In genomic region chr6:119445666-119446622, GRCh38 we compare ENCODE assay signal across 8 cellular contexts.
DNase-seq lines count a peak whose midpoint lies in the region; ATAC-seq and TF ChIP-seq lines count a peak whose summit lies in the region.

No MANE protein-coding gene starts in this region.

- H3K9me3 Mint-ChIP-seq in neural progenitor cell = peaks cover 8% of the 10 kb centered on the region

- no peaks in the 10 kb centered on the region for H3K36me3 Mint-ChIP-seq in neural progenitor cell

- WGBS in mammary epithelial cell (ENCODE audit: low coverage, missing lambda C conversion rate) = 97% methylated on average over 7 of the region's 7 CpGs

- H3K27me3 Mint-ChIP-seq in neural progenitor cell (ENCODE audit: insufficient read depth, low read depth) = no peaks in the 10 kb centered on the region

- no peak overlapping the region for H3K4me3 ChIP-seq in mammary epithelial cell (replicated peaks in 1 of 3; ENCODE audit: insufficient read depth in 1 of 3, low read depth in 2 of 3, low read length in 3 of 3)
- H3K4me3 ChIP-seq in neural progenitor cell = no peak overlapping the region
- no peak overlapping the region for H3K4me3 ChIP-seq in WERI-Rb-1 (ENCODE audit: low read depth, low read length)

- H3K4me1 ChIP-seq in mammary epithelial cell (ENCODE audit: insufficient read depth, low read length) = peaks cover 5% of the 10 kb centered on the region
- no peaks in the 10 kb centered on the region for H3K4me1 ChIP-seq in neural progenitor cell

- DNase-seq in GM03348 (ENCODE audit: low spot score) = peak; percentile 58
- peak; percentile 34 for DNase-seq in HS-5 (ENCODE audit: low read depth)
- DNase-seq in mammary epithelial cell = peak; percentile 51
- DNase-seq in neural progenitor cell (ENCODE audit: low spot score) = no peak
- no peak for DNase-seq in WERI-Rb-1
- no peak for DNase-seq in T1000 (lab: John Stamatoyannopoulos, UW)
- DNase-seq in dermis blood vessel endothelial cell = no peak

- intact Hi-C loops in mammary epithelial cell (cut with micrococcal nuclease) = no loop called here

- H2AFZ ChIP-seq in mammary epithelial cell (ENCODE audit: low read depth, low read length) = peak overlapping the region; percentile 36
- H2AFZ ChIP-seq in neural progenitor cell (replicated peaks) = no peak overlapping the region

- no peak overlapping the region for H3K9ac ChIP-seq in mammary epithelial cell (ENCODE audit: insufficient read depth, low read length)
- no peak overlapping the region for H3K9ac ChIP-seq in neural progenitor cell

- ATAC-seq in HG03565 (IDR thresholded peaks at IDR 0.05; ENCODE audit: unreplicated experiment) = no peak

- no peak overlapping the region for H3K27ac ChIP-seq in mammary epithelial cell (ENCODE audit: insufficient read depth, low read depth, low read length)
- no peak overlapping the region for H3K27ac ChIP-seq in neural progenitor cell
- H3K27ac ChIP-seq in WERI-Rb-1 = no peak overlapping the region

- H3K27me3 ChIP-seq in mammary epithelial cell (ENCODE audit: insufficient read depth, low read length) (no peaks in the 10 kb centered on the region), neural progenitor cell (no peaks in the 10 kb centered on the region), WERI-Rb-1 (ENCODE audit: insufficient read depth, low read depth, severe bottlenecking) (no peaks in the 10 kb centered on the region)

- peak overlapping the region; percentile 64 for H3K27ac Mint-ChIP-seq in neural progenitor cell

- in situ Hi-C loops in mammary epithelial cell (cut with MboI; ENCODE audit: low sequenced_read_pairs in 2 of 2) = no loop called here

- H3K36me3 ChIP-seq in mammary epithelial cell (ENCODE audit: insufficient read depth, low read length) (no peaks in the 10 kb centered on the region), neural progenitor cell (no peaks in the 10 kb centered on the region), WERI-Rb-1 (no peaks in the 10 kb centered on the region)

- H3F3A ChIP-seq in neural progenitor cell (ENCODE audit: low read depth) = no peaks in the 10 kb centered on the region

- H3K9me3 ChIP-seq in mammary epithelial cell (replicated peaks; ENCODE audit: insufficient read depth, low read length) (no peaks in the 10 kb centered on the region), neural progenitor cell (ENCODE audit: low read depth) (no peaks in the 10 kb centered on the region), WERI-Rb-1 (ENCODE audit: severe bottlenecking) (no peaks in the 10 kb centered on the region)

- no peak overlapping the region for H3K4me3 Mint-ChIP-seq in neural progenitor cell

- no peaks in the 10 kb centered on the region for H4K20me1 ChIP-seq in mammary epithelial cell (ENCODE audit: insufficient read depth, low read length)
- no peaks in the 10 kb centered on the region for H4K20me1 ChIP-seq in neural progenitor cell (ENCODE audit: low read depth)

- CTCF ChIA-PET in mammary epithelial cell (lab: Charles Lee; ENCODE audit: low non-redundant PET) = no interaction called here

- no TSS peak for BruUV-seq in mammary epithelial cell (replicated peaks; lab: Mats Ljungman, UMichigan)

- H3K4me2 ChIP-seq in mammary epithelial cell (ENCODE audit: insufficient read depth, low read depth, low read length) (no peak overlapping the region), neural progenitor cell (no peak overlapping the region)

- dilution Hi-C loops in mammary epithelial cell (cut with HindIII; ENCODE audit: low sequenced_read_pairs) = no loop called here

- no peak for TF ChIP-seq CTCF in mammary epithelial cell (conservative IDR thresholded peaks at IDR 0.05 in 1 of 2, IDR thresholded peaks at IDR 0.05 in 1 of 2; ENCODE audit: extremely low read depth in 1 of 2, insufficient read depth in 1 of 2, low read depth in 1 of 2, low read length in 2 of 2)
- no peak for TF ChIP-seq CTCF in neural progenitor cell (IDR thresholded peaks at IDR 0.05)
- TF ChIP-seq CTCF in WERI-Rb-1 (IDR thresholded peaks at IDR 0.05; ENCODE audit: low read depth, low read length) = no peak

- peaks cover 15% of the 10 kb centered on the region for H3K4me1 Mint-ChIP-seq in neural progenitor cell

- H3K79me2 ChIP-seq in mammary epithelial cell (ENCODE audit: insufficient read depth, low read length) = no peaks in the 10 kb centered on the region
- no peaks in the 10 kb centered on the region for H3K79me2 ChIP-seq in neural progenitor cell (ENCODE audit: low read depth)

Comparison
In these comparisons a context has a peak if more than half of its experiments do, and no peak if none do; other contexts are left out.
1. DNase-seq: peak in GM03348 (single experiment), HS-5 (single experiment) and mammary epithelial cell (single experiment); none in neural progenitor cell (single experiment), WERI-Rb-1 (single experiment), T1000 (single experiment) and dermis blood vessel endothelial cell (single experiment).